8 cellular contexts compared by ENCODE assay signal in genomic region chr6:52664185-52664990, GRCh38. TPM values are rescaled to one million over a fixed set of nuclear protein-coding genes. Genes with fewer than 3 reads are reported as not detected.
DNase-seq lines count a peak whose midpoint lies in the region; ATAC-seq and TF ChIP-seq lines count a peak whose summit lies in the region.

No MANE protein-coding gene starts in this region.

- peak overlapping the region; percentile 44 to 88 (median 74) for H3K27ac ChIP-seq in upper lobe of left lung

- ATAC-seq in HG02571 (IDR thresholded peaks at IDR 0.05; ENCODE audit: unreplicated experiment) (peak; percentile 91), Right ventricle myocardium superior (ENCODE audit: poor library complexity) (peak; percentile 99), upper lobe of left lung (ENCODE audit: low FRiP score in 2 of 2) (peak; percentile 96 to 98)
- ATAC-seq in activated naive CD8-positive, alpha-beta T cell treated with anti-CD3 and anti-CD28 coated beads, Interleukin-2, amount 10 ng/mL, durations not matched to agents 7 days and 5 days (ENCODE audit: low read depth), result peak; percentile 97

- H3K27me3 Mint-ChIP-seq in activated naive CD8-positive, alpha-beta T cell treated with anti-CD3 and anti-CD28 coated beads, Interleukin-2, amount 10 ng/mL, durations not matched to agents 7 days and 5 days, result peaks cover 8% of the 10 kb centered on the region
- no peaks in the 10 kb centered on the region for H3K27me3 Mint-ChIP-seq in osteocyte (ENCODE audit: unreplicated experiment)

- H3K36me3 ChIP-seq in upper lobe of left lung, result no peaks in the 10 kb centered on the region

- no peaks in the 10 kb centered on the region for H3K9me3 Mint-ChIP-seq in activated naive CD8-positive, alpha-beta T cell treated with anti-CD3 and anti-CD28 coated beads, Interleukin-2, amount 10 ng/mL, durations not matched to agents 7 days and 5 days
- H3K9me3 Mint-ChIP-seq in osteocyte (ENCODE audit: unreplicated experiment), result no peaks in the 10 kb centered on the region

- peaks cover 3% of the 10 kb centered on the region for H3K36me3 Mint-ChIP-seq in activated naive CD8-positive, alpha-beta T cell treated with anti-CD3 and anti-CD28 coated beads, Interleukin-2, amount 10 ng/mL, durations not matched to agents 7 days and 5 days
- peaks cover 4% of the 10 kb centered on the region for H3K36me3 Mint-ChIP-seq in osteocyte (ENCODE audit: unreplicated experiment)

- peaks cover 5 to 28% (median 16%) of the 10 kb centered on the region in 4 donors for H3K4me1 ChIP-seq in upper lobe of left lung

- TF ChIP-seq POLR2A in GM10847 (IDR thresholded peaks at IDR 0.05; ENCODE audit: extremely low read depth, insufficient read length) (peak; percentile 78), upper lobe of left lung (IDR thresholded peaks at IDR 0.05) (peak in 3 of 4 donors; percentile 59 to 92 (median 84))

- TF ChIP-seq CTCF in osteocyte (IDR thresholded peaks at IDR 0.05) (no peak), upper lobe of left lung (IDR thresholded peaks at IDR 0.05) (no peak)

- H3K27me3 ChIP-seq in upper lobe of left lung, result no peaks in the 10 kb centered on the region

- no peaks in the 10 kb centered on the region for H3K9me3 ChIP-seq in upper lobe of left lung

- peak overlapping the region; percentile 64 to 81 (median 73) for H3K4me3 ChIP-seq in upper lobe of left lung

- 3 to 7% methylated on average over 14 to 48 of the region's 53 CpGs for WGBS in upper lobe of left lung, 2 donors

- no peak overlapping the region for H3K27ac Mint-ChIP-seq in activated naive CD8-positive, alpha-beta T cell treated with anti-CD3 and anti-CD28 coated beads, Interleukin-2, amount 10 ng/mL, durations not matched to agents 7 days and 5 days
- no peak overlapping the region for H3K27ac Mint-ChIP-seq in osteocyte (ENCODE audit: unreplicated experiment)

- POLR2A ChIA-PET in activated naive CD8-positive, alpha-beta T cell treated with anti-CD3 and anti-CD28 coated beads, Interleukin-2, amount 10 ng/mL, durations not matched to agents 7 days and 5 days (lab: Charles Lee), result interaction anchor here (0.6 to 1.3 kb wide), 2 partner anchors 13 to 406 kb away, joined by 3 to 5 read pairs; no protein-coding TSS in a partner anchor

- H3K4me1 Mint-ChIP-seq in activated naive CD8-positive, alpha-beta T cell treated with anti-CD3 and anti-CD28 coated beads, Interleukin-2, amount 10 ng/mL, durations not matched to agents 7 days and 5 days, result peaks cover 3% of the 10 kb centered on the region
- H3K4me1 Mint-ChIP-seq in osteocyte (ENCODE audit: unreplicated experiment), result peaks cover 7% of the 10 kb centered on the region

- no peak overlapping the region for H3K4me3 Mint-ChIP-seq in activated naive CD8-positive, alpha-beta T cell treated with anti-CD3 and anti-CD28 coated beads, Interleukin-2, amount 10 ng/mL, durations not matched to agents 7 days and 5 days
- H3K4me3 Mint-ChIP-seq in osteocyte (ENCODE audit: unreplicated experiment), result no peak overlapping the region

- intact Hi-C loops in Right ventricle myocardium superior (cut with DNase I), result loop anchor here (5.0 to 10.0 kb wide), 3 partner anchors 62 to 377 kb away; no protein-coding TSS in a partner anchor

- DNase-seq in MV-4-11 (lab: John Stamatoyannopoulos, UW), result peak; percentile 73
- DNase-seq in SK-N-DZ (ENCODE audit: low spot score), result peak; percentile 98
- peak; percentile 77 for DNase-seq in activated naive CD8-positive, alpha-beta T cell treated with anti-CD3 and anti-CD28 coated beads, Interleukin-2, amount 10 ng/mL, durations not matched to agents 7 days and 5 days
- DNase-seq in Right ventricle myocardium superior, result peak; percentile 91
- peak; percentile 94 for DNase-seq in osteocyte (ENCODE audit: extremely low spot score, unreplicated experiment)
- DNase-seq in upper lobe of left lung, result peak; percentile 91 to 92

- no peak for TF ChIP-seq EP300 in upper lobe of left lung (IDR thresholded peaks at IDR 0.05)

RNA-seq across cellular contexts. Expression of gene TMEM14A, which starts 6.5 kb away (rescaled TPM):
- 117 and 128 TPM in 2 replicates for polyA plus RNA-seq in SK-N-DZ (2014; cell fraction: cytosol; rRNA removed)
- polyA plus RNA-seq in SK-N-DZ (2014; cell fraction: nucleus; rRNA removed), result 79.5 and 101 TPM in 2 replicates
- total RNA-seq in activated naive CD8-positive, alpha-beta T cell treated with anti-CD3 and anti-CD28 coated beads, Interleukin-2, amount 10 ng/mL, durations not matched to agents 7 days and 5 days, result 10 to 100 TPM; 18.6 to 19.0 TPM
- total RNA-seq in Right ventricle myocardium superior, result 8.4 TPM
- 20.4 and 21.5 TPM in 2 replicates for total RNA-seq in osteocyte
- 10 to 100 TPM in 4 of 6 donors, 1 to 10 TPM in 1, not detected in 1; 8.7 to 25.3 (median 14.3) TPM for total RNA-seq in upper lobe of left lung

Comparison
In these comparisons a context has a peak if more than half of its experiments do, and no peak if none do; other contexts are left out.
1. Peak in every context shown above with its lines: DNase-seq, ATAC-seq, H3K4me3 ChIP-seq and H3K27ac ChIP-seq.